ENCODE assay signal across 8 cellular contexts in the genomic region with DNA sequence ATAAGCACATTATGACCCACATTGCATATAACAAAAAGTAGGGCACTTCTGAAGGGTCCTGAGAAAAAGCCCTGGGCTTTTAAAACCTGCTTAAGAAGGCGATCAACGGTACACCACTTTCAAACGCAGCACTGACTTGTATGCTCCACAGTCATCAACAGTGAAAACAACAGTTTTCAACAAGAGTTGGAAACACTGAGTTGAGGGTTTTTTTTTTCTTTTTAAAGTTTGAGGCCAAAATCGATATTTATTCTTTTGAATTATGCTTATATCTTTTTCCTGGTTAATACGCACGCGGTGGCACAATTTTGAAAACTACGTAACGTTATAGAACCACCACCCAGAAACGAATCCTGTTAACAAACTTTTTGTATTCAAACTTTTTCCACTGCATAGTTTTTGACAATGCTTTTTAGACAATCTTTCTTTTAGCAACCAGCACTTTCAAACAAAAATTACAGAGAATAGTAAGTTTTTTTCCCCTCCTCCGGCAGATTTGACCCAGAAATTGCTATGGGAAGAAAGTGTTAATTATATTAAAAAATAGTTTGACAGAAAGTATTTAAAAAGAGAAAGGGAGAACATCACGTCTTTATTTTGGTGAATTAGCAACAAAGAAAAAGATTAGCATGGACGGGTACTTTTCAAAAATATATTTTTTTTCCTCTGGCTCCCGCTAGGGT. TPM values are rescaled to one million over a fixed set of nuclear protein-coding genes. Genes with fewer than 3 reads are reported as not detected.
A peak's percentile ranks its signal among the peaks of the same experiment; 100 is the strongest.
DNase-seq lines count a peak whose midpoint lies in the region; ATAC-seq and TF ChIP-seq lines count a peak whose summit lies in the region.

No MANE protein-coding gene starts in this region.

- H3K27me3 ChIP-seq in CD8-positive, alpha-beta T cell (ENCODE audit: insufficient read depth, low read length): no peaks in the 10 kb centered on the region
- no peaks in the 10 kb centered on the region for H3K27me3 ChIP-seq in PC-3 (ENCODE audit: low read length)
- no peaks in the 10 kb centered on the region for H3K27me3 ChIP-seq in osteoblast (ENCODE audit: insufficient read depth, low read length)

- ATAC-seq in CD8-positive, alpha-beta T cell: no peak
- ATAC-seq in PC-3: no peak

- no peak for TF ChIP-seq CTCF in CD8-positive, alpha-beta T cell (IDR thresholded peaks at IDR 0.05)
- no peak for TF ChIP-seq CTCF in PC-3 (conservative IDR thresholded peaks at IDR 0.05; ENCODE audit: low read depth, low read length)
- TF ChIP-seq CTCF in epithelial cell of esophagus (IDR thresholded peaks at IDR 0.05; ENCODE audit: insufficient read depth, low read depth, low read length, missing control alignments): no peak
- no peak for TF ChIP-seq CTCF in osteoblast (IDR thresholded peaks at IDR 0.05; ENCODE audit: extremely low read depth, low read depth, low read length)

- CTCF ChIA-PET in CD8-positive, alpha-beta T cell (lab: Charles Lee): interaction anchor here (1.6 kb wide), 1 partner anchor 147 kb away, joined by 4 read pairs; a partner anchor contains a TSS
- CTCF ChIA-PET in PC-3 (lab: Charles Lee): interaction anchor here (1.0 kb wide), 1 partner anchor 147 kb away, joined by 3 read pairs; no protein-coding TSS in a partner anchor

- H3K27ac Mint-ChIP-seq in CD8-positive, alpha-beta T cell: peak overlapping the region; percentile 91

- H3K9ac ChIP-seq in PC-3 (ENCODE audit: low read length): peak overlapping the region; percentile 23; the same call in 1 of the 2 replicates

- H2AFZ ChIP-seq in PC-3 (ENCODE audit: low read length): peak overlapping the region; percentile 91
- peak overlapping the region; percentile 65 for H2AFZ ChIP-seq in osteoblast (ENCODE audit: low read length)

- H3K36me3 Mint-ChIP-seq in CD8-positive, alpha-beta T cell: peaks cover 7% of the 10 kb centered on the region

- H3K4me3 ChIP-seq in CD8-positive, alpha-beta T cell (ENCODE audit: low read depth, low read length): peak overlapping the region; percentile 54
- H3K4me3 ChIP-seq in PC-3 (ENCODE audit: low read length) (peak overlapping the region; percentile 83), epithelial cell of esophagus (ENCODE audit: low read length) (peak overlapping the region; percentile 65), osteoblast (ENCODE audit: insufficient read depth, low read length) (peak overlapping the region; percentile 80)

- H3K27me3 Mint-ChIP-seq in CD8-positive, alpha-beta T cell (ENCODE audit: low read depth): no peaks in the 10 kb centered on the region

- peak overlapping the region; percentile 91 for H3K4me3 Mint-ChIP-seq in CD8-positive, alpha-beta T cell

- POLR2A ChIA-PET in CD8-positive, alpha-beta T cell (lab: Charles Lee): interaction anchor here (1.7 to 3.0 kb wide), 3 partner anchors 91 to 147 kb away, joined by 5 to 14 read pairs (median 8); a partner anchor contains a TSS
- POLR2A ChIA-PET in PC-3 (lab: Charles Lee; ENCODE audit: unreplicated experiment): no interaction called here

- no peaks in the 10 kb centered on the region for H3K9me3 ChIP-seq in CD8-positive, alpha-beta T cell (ENCODE audit: low read length)
- H3K9me3 ChIP-seq in PC-3 (ENCODE audit: low read length): no peaks in the 10 kb centered on the region
- no peaks in the 10 kb centered on the region for H3K9me3 ChIP-seq in osteoblast (ENCODE audit: low read depth, low read length)

- H4K20me1 ChIP-seq in PC-3 (ENCODE audit: low read length) (no peaks in the 10 kb centered on the region), osteoblast (ENCODE audit: insufficient read depth, low read length) (no peaks in the 10 kb centered on the region)

- H3K27ac ChIP-seq in CD8-positive, alpha-beta T cell (ENCODE audit: low read depth, low read length): peak overlapping the region; percentile 63
- H3K27ac ChIP-seq in PC-3 (ENCODE audit: low read length) (no peak overlapping the region), osteoblast (ENCODE audit: low read depth, low read length) (no peak overlapping the region)

- TSS peak; percentile 49 for BruUV-seq in PC-3 (replicated peaks; lab: Mats Ljungman, UMichigan)

- H3K9me3 Mint-ChIP-seq in CD8-positive, alpha-beta T cell: no peaks in the 10 kb centered on the region

- H3K79me2 ChIP-seq in PC-3 (ENCODE audit: low read length) (no peaks in the 10 kb centered on the region), osteoblast (ENCODE audit: insufficient read depth, low read length) (no peaks in the 10 kb centered on the region)

- H3K4me1 ChIP-seq in CD8-positive, alpha-beta T cell (ENCODE audit: insufficient read depth, low read length): peaks cover 38% of the 10 kb centered on the region
- H3K4me1 ChIP-seq in PC-3 (ENCODE audit: insufficient read depth, low read length): peaks cover 19% of the 10 kb centered on the region; the same call in 1 of the 2 replicates
- peaks cover 16% of the 10 kb centered on the region for H3K4me1 ChIP-seq in osteoblast (ENCODE audit: insufficient read depth, low read length)

- H3K4me2 ChIP-seq in PC-3 (ENCODE audit: low read length) (peak overlapping the region; percentile 92), osteoblast (ENCODE audit: insufficient read depth, low read length) (peak overlapping the region; percentile 82)

- peaks cover 47% of the 10 kb centered on the region for H3K4me1 Mint-ChIP-seq in CD8-positive, alpha-beta T cell (ENCODE audit: low read depth)

- no peaks in the 10 kb centered on the region for H3K36me3 ChIP-seq in CD8-positive, alpha-beta T cell (ENCODE audit: insufficient read depth, low read length)
- no peaks in the 10 kb centered on the region for H3K36me3 ChIP-seq in PC-3 (ENCODE audit: low read depth, low read length)
- no peaks in the 10 kb centered on the region for H3K36me3 ChIP-seq in osteoblast (ENCODE audit: insufficient read depth, low read length)

- intact Hi-C loops in CD8-positive, alpha-beta T cell (cut with DNase I, micrococcal nuclease): loop anchor here (1.0 to 5.0 kb wide), 3 partner anchors 52 to 93 kb away; a partner anchor contains a TSS
- intact Hi-C loops in PC-3 (cut with micrococcal nuclease): loop anchor here (1.0 kb wide), 2 partner anchors 92 to 147 kb away; a partner anchor contains a TSS

- no peaks in the 10 kb centered on the region for H3F3A ChIP-seq in PC-3 (ENCODE audit: low read length, unreplicated experiment)

- no peaks in the 10 kb centered on the region for H3K9me2 ChIP-seq in PC-3 (replicated peaks; ENCODE audit: low read length)

- no peak for DNase-seq in CD8-positive, alpha-beta T cell
- peak; percentile 20 for DNase-seq in PC-3
- no peak for DNase-seq in epithelial cell of esophagus (ENCODE audit: low read depth)
- DNase-seq in osteoblast (ENCODE audit: insufficient read length, low spot score, missing footprints): no peak
- no peak for DNase-seq in cerebellar cortex (ENCODE audit: low spot score)
- DNase-seq in NCI-H2227 (lab: John Stamatoyannopoulos, UW; ENCODE audit: unreplicated experiment): no peak
- no peak for DNase-seq in C1 segment of cervical spinal cord (lab: John Stamatoyannopoulos, UW)
- DNase-seq in NCI-H187 treated with DMSO at 0.1 percent for 48 hours (lab: John Stamatoyannopoulos, UW): no peak

RNA-seq across cellular contexts. Expression of a gene that starts 1.0 kb away (rescaled TPM):
- total RNA-seq in CD8-positive, alpha-beta T cell: 10 to 100 TPM; 37.5 to 37.9 TPM
- total RNA-seq in PC-3 (2014; rRNA removed) (10.9 and 11.9 TPM in 2 replicates), osteoblast (11.8 and 15.9 TPM in 2 replicates)

RNA-seq across cellular contexts. Expression of a gene that starts 27.2 kb away (rescaled TPM):
- total RNA-seq in CD8-positive, alpha-beta T cell: not detected
- not detected in 2 replicates for total RNA-seq in PC-3 (2014; rRNA removed)
- not detected in 2 replicates for total RNA-seq in osteoblast
